ENCODE assay signal across 1 cellular context in the genomic region with DNA sequence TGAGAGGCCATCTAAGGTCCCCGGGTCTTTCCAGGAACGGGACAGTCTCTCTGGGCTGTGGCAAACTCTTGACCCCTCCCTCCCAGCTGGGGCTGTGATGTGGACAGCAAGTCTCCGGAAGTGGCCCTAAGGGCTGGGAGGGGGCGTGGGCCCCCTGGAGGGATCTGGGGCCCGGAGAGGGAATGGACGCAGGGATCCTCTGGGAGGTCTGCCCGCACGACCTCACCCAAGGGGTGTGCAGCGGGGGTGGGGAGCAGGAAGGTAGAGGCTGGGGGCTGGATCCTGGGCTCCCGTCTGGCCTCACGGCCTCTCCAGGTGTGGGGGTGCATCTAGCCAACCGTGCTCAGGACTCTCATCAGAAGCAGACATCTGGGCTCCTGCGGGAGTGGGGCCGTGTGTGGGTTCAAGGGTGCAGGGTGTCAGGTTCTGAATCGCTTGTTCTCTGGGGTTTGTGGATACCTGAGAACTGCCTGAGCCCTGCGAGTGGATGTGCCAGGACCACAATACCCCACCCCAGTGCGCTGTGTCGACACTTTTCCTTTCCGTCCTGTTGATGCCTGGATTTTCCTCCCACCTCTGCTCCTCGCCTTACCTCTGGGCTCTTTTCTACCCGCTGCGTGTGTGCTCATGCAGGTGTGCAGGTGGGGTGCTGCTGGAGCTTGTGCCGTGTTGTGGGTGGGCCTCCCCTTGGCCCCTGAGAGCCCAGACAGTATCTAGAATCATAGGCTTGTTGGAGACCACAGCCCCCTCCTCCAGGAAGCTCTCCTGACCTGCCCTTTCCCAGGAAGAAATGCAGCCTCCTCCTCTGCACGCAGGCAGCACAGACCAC.
TF ChIP-seq lines count a peak whose summit lies in the region.

No MANE protein-coding gene starts in this region.

TF ChIP-seq in HepG2, 621 proteins besides CTCF, POLR2A, EP300 and RAD21:
- TF ChIP-seq BCL6 (CRISPR knock-in tag; IDR thresholded peaks at IDR 0.05): 0 out of 2 replicates have a peak, but pooled peaks have one; percentile 23
- no peak for TF ChIP-seq SIX4 (CRISPR knock-in tag; IDR thresholded peaks at IDR 0.05)
TF ChIP-seq in HepG2: peak in this region for 1.
